Comparison of ENCODE assay signal across 28 cellular contexts in genomic region chr10:71584461-71584860, GRCh38.
"Had no signal": no experiment of that assay in that cellular context is flagged by ENCODE, and none has a peak within 500 bp of the region (broad histone marks: within the 10 kb centered on the region; RNA-seq: fewer than 3 reads in every experiment).

No MANE protein-coding gene starts in this region.

- DNase-seq: activated CD4-positive, alpha-beta memory T cell treated with anti-CD3 and anti-CD28 coated beads for 36 hours; activated CD4-positive, alpha-beta T cell treated with anti-CD3 and anti-CD28 coated beads, Interleukin-2, amount 10 ng/mL, durations not matched to agents 24 days and 14 days; activated CD4-positive, CD25-positive, alpha-beta regulatory T cell treated with anti-CD3 and anti-CD28 coated beads, Interleukin-2, amount 50 U/mL, for 72 hours; activated CD8-positive, alpha-beta memory T cell treated with anti-CD3 and anti-CD28 coated beads, Interleukin-2, amount 50 U/mL, for 4 hours; activated gamma-delta T cell; activated naive CD4-positive, alpha-beta T cell treated with anti-CD3 and anti-CD28 coated beads, Interleukin-2, amount 10 ng/mL, durations not matched to agents 7 days and 5 days; activated naive CD8-positive, alpha-beta T cell treated with anti-CD3 and anti-CD28 coated beads, Interleukin-2, amount 10 ng/mL, durations not matched to agents 7 days and 5 days; activated T-cell treated with anti-CD3 and anti-CD28 coated beads, Interleukin-2, amount 50 U/mL, for 1 hour; effector memory CD8-positive, alpha-beta T cell; foreskin fibroblast; heart right ventricle; left lung; lower lobe of right lung; mesendoderm; ovary; retina; stimulated activated CD4-positive, alpha-beta T cell treated with anti-CD3 and anti-CD28 coated beads, Interleukin-4, amount 100 ng/mL, for 4 hours; stimulated activated CD8-positive, alpha-beta memory T cell treated with anti-CD3 and anti-CD28 coated beads, Interleukin-4, amount 100 ng/mL, for 48 hours; stimulated activated naive CD8-positive, alpha-beta T cell treated with anti-CD3 and anti-CD28 coated beads, Interleukin-15, amount 100 ng/mL, for 72 hours; substantia nigra; uterus had no signal

- H3K36me3 ChIP-seq: ascending aorta, heart right ventricle, left lung, lower lobe of right lung, neutrophil, ovary, prostate gland, uterus had no signal

- ATAC-seq: effector memory CD8-positive, alpha-beta T cell; heart right ventricle; left lung; lower lobe of right lung; sciatic nerve; stimulated activated memory B cell treated with anti-CD40 and anti-IgM and Interleukin-4, amounts not matched to agents 10 μg/mL and 1 μg/mL and 100 μg/mL, for 72 hours; stimulated activated naive CD8-positive, alpha-beta T cell treated with anti-CD3 and anti-CD28 coated beads, Interleukin-15, amount 100 ng/mL, for 72 hours had no signal

- H3K4me3 ChIP-seq: ascending aorta, coronary artery, heart right ventricle, left lung, lower lobe of right lung, ovary, prostate gland, skin epidermis, uterus had no signal

- H3K27ac ChIP-seq: ascending aorta, coronary artery, heart right ventricle, left lung, lower lobe of right lung, neutrophil, ovary, prostate gland, uterus had no signal

- H3K27me3 ChIP-seq: ascending aorta, ovary, uterus had no signal
